In the genomic region with DNA sequence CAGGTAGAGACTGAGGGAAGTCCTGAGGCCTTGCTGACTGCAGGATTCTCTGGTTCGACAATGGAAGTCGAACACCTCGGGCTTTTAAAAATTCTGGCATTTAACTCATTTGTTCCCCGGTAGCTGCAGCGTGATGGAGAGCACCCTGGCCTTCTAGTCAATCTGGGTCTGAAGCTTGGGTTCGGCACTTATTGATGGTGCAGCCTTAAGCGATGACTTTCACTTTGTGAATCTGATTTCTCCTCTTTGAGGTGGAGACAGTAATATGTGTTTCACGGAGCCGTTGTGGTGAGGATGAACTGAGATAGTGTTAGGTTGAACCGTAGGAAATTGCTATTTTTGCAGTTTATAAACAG, we compare ENCODE assay signal across 8 cellular contexts. TPM values are rescaled to one million over a fixed set of nuclear protein-coding genes. Genes with fewer than 3 reads are reported as not detected.
DNase-seq lines count a peak whose midpoint lies in the region; ATAC-seq and TF ChIP-seq lines count a peak whose summit lies in the region.

No MANE protein-coding gene starts in this region.

- no peaks in the 10 kb centered on the region for H3K27me3 Mint-ChIP-seq in activated B cell treated with CpG ODN at 0.5 μM for 24 hours

- WGBS in hepatocyte (ENCODE audit: low lambda C conversion rate, missing lambda C conversion rate): 52% methylated on average over 10 of the region's 10 CpGs
- 49 to 59% (median 55%) methylated on average over 10 of the region's 10 CpGs for WGBS in spleen, 5 donors

- H3K27ac Mint-ChIP-seq in activated B cell treated with CpG ODN at 0.5 μM for 24 hours: peak overlapping the region; percentile 86

- TF ChIP-seq CTCF in HCT116 (IDR thresholded peaks at IDR 0.05 in 2 of 3, conservative IDR thresholded peaks at IDR 0.05 in 1 of 3; ENCODE audit: borderline replicate concordance in 1 of 3, insufficient read depth in 1 of 3, low read depth in 2 of 3, low read length in 2 of 3) (no peak), activated B cell treated with CpG ODN at 0.5 μM for 24 hours (IDR thresholded peaks at IDR 0.05) (no peak), hepatocyte (IDR thresholded peaks at IDR 0.05; ENCODE audit: poor library complexity) (no peak), spleen (IDR thresholded peaks at IDR 0.05 in 8 of 11, conservative IDR thresholded peaks at IDR 0.05 in 3 of 11) (peak in 1 of 11 experiments; percentile 9), GM10248 (IDR thresholded peaks at IDR 0.05; ENCODE audit: control extremely low read depth, extremely low read depth, low read depth, missing control alignments) (no peak)

- TSS peak; percentile 92 for BruUV-seq in HCT116 (replicated peaks; lab: Mats Ljungman, UMichigan)

- peaks cover 27% of the 10 kb centered on the region for H3K79me2 ChIP-seq in HCT116 (ENCODE audit: insufficient read depth, low read length)
- H3K79me2 ChIP-seq in hepatocyte: peaks cover 38% of the 10 kb centered on the region

- H3K36me3 Mint-ChIP-seq in activated B cell treated with CpG ODN at 0.5 μM for 24 hours (ENCODE audit: low read depth): peaks cover 21% of the 10 kb centered on the region

- no peak overlapping the region for H2AFZ ChIP-seq in HCT116 (ENCODE audit: low read depth, low read length, poor library complexity, severe bottlenecking)
- H2AFZ ChIP-seq in hepatocyte: peak overlapping the region; percentile 85

- H3K4me1 Mint-ChIP-seq in activated B cell treated with CpG ODN at 0.5 μM for 24 hours: peaks cover 36% of the 10 kb centered on the region

- DNase-seq in HCT116 (ENCODE audit: low read depth, low spot score) (no peak), activated B cell treated with CpG ODN at 0.5 μM for 24 hours (no peak), hepatocyte (ENCODE audit: low spot score) (no peak), spleen (no peak), GDM1 (lab: John Stamatoyannopoulos, UW) (no peak), epidermal melanocyte (ENCODE audit: insufficient read length, low spot score) (no peak), GM10248 (ENCODE audit: extremely low spot score) (no peak), activated gamma-delta T cell (lab: John Stamatoyannopoulos, UW) (no peak)

- peak overlapping the region; percentile 42 to 79 for H3K4me3 ChIP-seq in HCT116 (replicated peaks in 1 of 2; ENCODE audit: low read depth in 1 of 2, low read length in 2 of 2)
- peak overlapping the region; percentile 22 for H3K4me3 ChIP-seq in hepatocyte
- H3K4me3 ChIP-seq in spleen: peak overlapping the region in 7 of 8 donors; percentile 42 to 94 (median 76)

- peak overlapping the region; percentile 67 for H3K9ac ChIP-seq in HCT116 (ENCODE audit: low read length)

- H3K36me3 ChIP-seq in HCT116 (ENCODE audit: control insufficient read depth in 1 of 2, insufficient read depth in 2 of 2, low read length in 2 of 2): peaks cover 3 to 7% of the 10 kb centered on the region in 2 experiments; a peak in 1 of 4 replicates
- H3K36me3 ChIP-seq in hepatocyte (replicated peaks; ENCODE audit: insufficient read depth, low read depth): no peaks in the 10 kb centered on the region
- peaks cover 0 to 22% (median 8%) of the 10 kb centered on the region in 6 donors for H3K36me3 ChIP-seq in spleen

- H3K4me2 ChIP-seq in HCT116 (ENCODE audit: low read length): peak overlapping the region; percentile 82
- H3K4me2 ChIP-seq in hepatocyte: peak overlapping the region; percentile 77

- no peaks in the 10 kb centered on the region for H3K9me3 ChIP-seq in HCT116 (ENCODE audit: control insufficient read depth in 1 of 2, insufficient read depth in 1 of 2, low read depth in 1 of 2, low read length in 2 of 2)
- H3K9me3 ChIP-seq in hepatocyte (ENCODE audit: low read depth): no peaks in the 10 kb centered on the region
- H3K9me3 ChIP-seq in spleen: no peaks in the 10 kb centered on the region

- peak overlapping the region; percentile 41 for H3K27ac ChIP-seq in HCT116 (ENCODE audit: low read depth, low read length)
- H3K27ac ChIP-seq in hepatocyte: peak overlapping the region; percentile 42
- peak overlapping the region; percentile 42 to 93 (median 88) for H3K27ac ChIP-seq in spleen

- intact Hi-C loops in HCT116 (cut with micrococcal nuclease) (loop anchor here (2.0 kb wide), 1 partner anchor 40 kb away; no protein-coding TSS in a partner anchor), activated B cell treated with CpG ODN at 0.5 μM for 24 hours (cut with micrococcal nuclease) (loop anchor here (1.0 to 5.0 kb wide), 7 partner anchors 45 to 509 kb away; a partner anchor contains a TSS), spleen (cut with DNase I; ENCODE audit: low total_unique reads) (loop anchor here (5.0 kb wide), 1 partner anchor 41 kb away; a partner anchor contains a TSS)

- H3K9me2 ChIP-seq in HCT116 (ENCODE audit: insufficient read depth): no peaks in the 10 kb centered on the region
- H3K9me2 ChIP-seq in hepatocyte (replicated peaks; ENCODE audit: insufficient read depth): no peaks in the 10 kb centered on the region

- CTCF ChIA-PET in HCT116 (lab: Charles Lee) (interaction anchor here (1.5 kb wide), 1 partner anchor 12 kb away, joined by 4 read pairs; no protein-coding TSS in a partner anchor), activated B cell treated with CpG ODN at 0.5 μM for 24 hours (lab: Charles Lee) (interaction anchor here (0.5 to 2.2 kb wide), 5 partner anchors 40 to 624 kb away, joined by 3 to 16 read pairs (median 6); a partner anchor contains a TSS), GM10248 (lab: Yijun Ruan, JAX) (interaction anchor here (0.6 to 3.4 kb wide), 5 partner anchors 9 to 73 kb away, joined by 3 to 32 read pairs (median 5); no protein-coding TSS in a partner anchor)

- ATAC-seq in HCT116 (no peak), activated B cell treated with CpG ODN at 0.5 μM for 24 hours (ENCODE audit: low read depth) (no peak)

- H3K4me3 Mint-ChIP-seq in activated B cell treated with CpG ODN at 0.5 μM for 24 hours: peak overlapping the region; percentile 84

- POLR2A ChIA-PET in HCT116 (lab: Charles Lee) (no interaction called here), activated B cell treated with CpG ODN at 0.5 μM for 24 hours (lab: Charles Lee) (interaction anchor here (1.2 to 8.4 kb wide), 2 partner anchors 44 to 103 kb away, joined by 6 to 113 read pairs; a partner anchor contains a TSS), GM10248 (lab: Yijun Ruan, JAX) (no interaction called here)

- H3K27me3 ChIP-seq in HCT116 (ENCODE audit: insufficient read depth, low read length) (no peaks in the 10 kb centered on the region), hepatocyte (no peaks in the 10 kb centered on the region), spleen (replicated peaks in 1 of 7) (no peaks in the 10 kb centered on the region)

- RAD21 ChIA-PET in HCT116 (lab: Charles Lee; ENCODE audit: low non-redundant PET in 1 of 2, low total read pairs in 2 of 2, uncharacterized antibody in 2 of 2, unreplicated experiment in 2 of 2): no interaction called here

- H3K4me1 ChIP-seq in HCT116 (ENCODE audit: control insufficient read depth in 1 of 2, insufficient read depth in 2 of 2, low read length in 2 of 2) (peaks cover 9 to 17% of the 10 kb centered on the region in 2 experiments; a peak in 2 of 4 replicates), hepatocyte (ENCODE audit: insufficient read depth) (peaks cover 11% of the 10 kb centered on the region), spleen (peaks cover 11 to 40% (median 33%) of the 10 kb centered on the region in 6 donors)

- H4K20me1 ChIP-seq in HCT116 (ENCODE audit: insufficient read depth): no peaks in the 10 kb centered on the region
- H4K20me1 ChIP-seq in hepatocyte (ENCODE audit: insufficient read depth, poor library complexity, severe bottlenecking): no peaks in the 10 kb centered on the region

- no peaks in the 10 kb centered on the region for H3K9me3 Mint-ChIP-seq in activated B cell treated with CpG ODN at 0.5 μM for 24 hours

- no peak for TF ChIP-seq RAD21 in HCT116 (IDR thresholded peaks at IDR 0.05; ENCODE audit: low read depth)

- TF ChIP-seq POLR2A in HCT116 (IDR thresholded peaks at IDR 0.05; ENCODE audit: borderline replicate concordance, extremely low read depth, insufficient read depth, insufficient read length) (no peak), spleen (IDR thresholded peaks at IDR 0.05) (no peak)

TF ChIP-seq in HCT116, 20 proteins besides CTCF, POLR2A, EP300 and RAD21:
- TF ChIP-seq, protein P1, sequence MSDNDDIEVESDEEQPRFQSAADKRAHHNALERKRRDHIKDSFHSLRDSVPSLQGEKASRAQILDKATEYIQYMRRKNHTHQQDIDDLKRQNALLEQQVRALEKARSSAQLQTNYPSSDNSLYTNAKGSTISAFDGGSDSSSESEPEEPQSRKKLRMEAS (IDR thresholded peaks at IDR 0.05): no peak
- TF ChIP-seq CEBPB (IDR thresholded peaks at IDR 0.05; ENCODE audit: low read depth): no peak

RNA-seq across cellular contexts. Expression of a gene that starts 0.6 kb away (rescaled TPM):
- 67.9 TPM for total RNA-seq in HCT116 (2021; ENCODE audit: unreplicated experiment)
- polyA plus RNA-seq in HCT116 (2012): 64.6 and 75.1 TPM in 2 replicates
- 70.7 and 81.4 TPM in 2 replicates for total RNA-seq in activated B cell treated with CpG ODN at 0.5 μM for 24 hours
- total RNA-seq in hepatocyte: 37.6 and 57.1 TPM in 2 replicates
- 61.4 and 77.4 TPM in 2 replicates for polyA plus RNA-seq in hepatocyte
- 10 to 100 TPM; 54.8 to 77.6 (median 70.3) TPM for total RNA-seq in spleen
- polyA plus RNA-seq in spleen: 10 to 100 TPM; 43.9 to 99.5 (median 67.9) TPM

RNA-seq across cellular contexts. Expression of a gene that starts 42.0 kb away (rescaled TPM):
- total RNA-seq in HCT116 (2021; ENCODE audit: unreplicated experiment): 1,664 TPM
- polyA plus RNA-seq in HCT116 (2012): 2,370 and 2,533 TPM in 2 replicates
- 1,253 and 1,275 TPM in 2 replicates for total RNA-seq in activated B cell treated with CpG ODN at 0.5 μM for 24 hours
- 314 and 332 TPM in 2 replicates for total RNA-seq in hepatocyte
- polyA plus RNA-seq in hepatocyte: 376 and 403 TPM in 2 replicates
- total RNA-seq in spleen: 100 to 1,000 TPM; 333 to 543 (median 379) TPM
- polyA plus RNA-seq in spleen: 100 to 1,000 TPM; 156 to 250 (median 187) TPM

RNA-seq across cellular contexts. Expression of a gene that starts 47.0 kb away (rescaled TPM):
- total RNA-seq in HCT116 (2021; ENCODE audit: unreplicated experiment): 0.52 TPM
- polyA plus RNA-seq in HCT116 (2012): 0.37 and 0.40 TPM in 2 replicates
- 2.0 and 2.2 TPM in 2 replicates for total RNA-seq in activated B cell treated with CpG ODN at 0.5 μM for 24 hours
- 1.1 and 2.4 TPM in 2 replicates for total RNA-seq in hepatocyte
- polyA plus RNA-seq in hepatocyte: 0.40 and 0.57 TPM in 2 replicates
- total RNA-seq in spleen: 1 to 10 TPM; 1.7 to 7.5 (median 2.8) TPM
- polyA plus RNA-seq in spleen: 1 to 10 TPM; 4.4 to 9.2 (median 8.1) TPM

Comparison
In these comparisons a context has a peak if more than half of its experiments do, and no peak if none do; other contexts are left out.
1. H3K4me3 ChIP-seq: peak in every context shown above with its lines; median percentile 76 in spleen; 60 in HCT116; 22 in hepatocyte.